Comparison of ENCODE assay signal across 8 cellular contexts in the genomic region with DNA sequence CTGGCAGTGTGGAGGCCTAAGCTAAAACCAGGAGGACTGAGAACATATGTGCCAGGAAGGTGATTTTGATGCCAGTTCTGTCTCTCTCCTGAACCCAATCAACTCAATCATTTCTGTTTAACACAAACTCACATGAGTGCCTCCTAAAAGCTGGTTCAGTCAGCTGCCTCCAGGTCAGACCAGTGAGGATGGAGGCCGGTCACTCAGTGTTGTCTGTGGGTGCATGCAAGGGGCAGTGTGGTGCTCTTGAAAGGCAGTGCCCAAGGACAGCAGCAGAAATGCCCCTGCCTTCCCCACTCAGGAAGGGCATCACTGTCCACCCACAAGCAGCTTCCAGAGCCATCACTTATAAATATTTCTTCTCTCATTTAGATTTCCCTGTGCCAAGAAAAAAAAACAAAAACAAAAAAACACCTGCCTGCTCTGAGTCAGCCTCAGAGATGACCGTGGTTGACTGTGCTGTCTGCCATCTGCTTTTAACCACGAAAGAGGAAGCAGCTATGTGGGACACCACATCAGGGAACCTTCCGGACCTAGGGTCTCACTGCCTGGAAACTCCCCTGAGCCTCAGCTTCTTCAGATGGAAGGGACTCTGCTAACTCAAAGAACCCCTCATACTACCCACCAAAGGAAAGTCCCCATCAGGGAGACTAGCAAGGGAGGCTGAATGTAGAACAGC. TPM values are rescaled to one million over a fixed set of nuclear protein-coding genes. Genes with fewer than 3 reads are reported as not detected.
DNase-seq lines count a peak whose midpoint lies in the region; ATAC-seq, FAIRE-seq and TF ChIP-seq lines count a peak whose summit lies in the region.

No MANE protein-coding gene starts in this region.

- peak; percentile 99 for FAIRE-seq in GM18507 (lab: Jason Lieb, UNC)

- H3K4me1 ChIP-seq in esophagus squamous epithelium: peaks cover 0 to 69% (median 43%) of the 10 kb centered on the region in 3 donors
- no peaks in the 10 kb centered on the region for H3K4me1 ChIP-seq in BE2C

- H3K36me3 ChIP-seq in esophagus squamous epithelium (no peaks in the 10 kb centered on the region), BE2C (no peaks in the 10 kb centered on the region)

- TF ChIP-seq POLR2A in esophagus squamous epithelium (IDR thresholded peaks at IDR 0.05) (no peak), lower leg skin (IDR thresholded peaks at IDR 0.05) (no peak)

- peak; percentile 64 for DNase-seq in GM18507 (ENCODE audit: extremely low spot score, insufficient read length, low read depth)
- DNase-seq in NCI-H2107 treated with DMSO at 0.1 percent for 48 hours (lab: John Stamatoyannopoulos, UW; ENCODE audit: unreplicated experiment): peak; percentile 64
- DNase-seq in activated CD8-positive, alpha-beta memory T cell treated with anti-CD3 and anti-CD28 coated beads for 24 hours: peak; percentile 83
- no peak for DNase-seq in esophagus squamous epithelium (lab: John Stamatoyannopoulos, UW)
- peak; percentile 62 to 64 for DNase-seq in stimulated activated CD4-positive, alpha-beta T cell treated with anti-CD3 and anti-CD28 coated beads, Interleukin-15, amount 100 ng/mL, for 48 hours (ENCODE audit: low read depth in 2 of 2)
- no peak for DNase-seq in lower leg skin (ENCODE audit: low spot score in 2 of 2)
- DNase-seq in BE2C: no peak

- WGBS in esophagus squamous epithelium, 2 donors: 52 to 54% methylated on average over 3 to 4 of the region's 4 CpGs
- WGBS in lower leg skin, 2 donors: 53 to 65% methylated on average over 4 of the region's 4 CpGs

- peak overlapping the region in 3 of 4 donors; percentile 33 to 81 (median 63) for H3K27ac ChIP-seq in esophagus squamous epithelium

- intact Hi-C loops in esophagus squamous epithelium (cut with DNase I) (no loop called here), lower leg skin (cut with DNase I; ENCODE audit: low total_unique reads) (no loop called here)

- peak; percentile 56 for ATAC-seq in HG02678 (IDR thresholded peaks at IDR 0.05; ENCODE audit: unreplicated experiment)

- TF ChIP-seq CTCF in esophagus squamous epithelium (IDR thresholded peaks at IDR 0.05) (no peak), lower leg skin (IDR thresholded peaks at IDR 0.05) (no peak), BE2C (IDR thresholded peaks at IDR 0.05; ENCODE audit: low read depth, low read length) (no peak)

- H3K4me3 ChIP-seq in esophagus squamous epithelium: no peak overlapping the region
- no peak overlapping the region for H3K4me3 ChIP-seq in lower leg skin (ENCODE audit: low read depth, poor library complexity, severe bottlenecking)
- no peak overlapping the region for H3K4me3 ChIP-seq in BE2C (ENCODE audit: low read depth, low read length)

- H3K9me3 ChIP-seq in esophagus squamous epithelium: no peaks in the 10 kb centered on the region
- no peaks in the 10 kb centered on the region for H3K9me3 ChIP-seq in BE2C

- H3K27me3 ChIP-seq in esophagus squamous epithelium: no peaks in the 10 kb centered on the region
- H3K27me3 ChIP-seq in BE2C: no peaks in the 10 kb centered on the region

RNA-seq across cellular contexts. Expression of a gene that starts 39.1 kb away (rescaled TPM):
- 10 to 100 TPM; 13.9 to 26.5 (median 19.2) TPM for total RNA-seq in esophagus squamous epithelium
- total RNA-seq in lower leg skin: 10 to 100 TPM; 15.1 to 29.8 (median 22.9) TPM
- polyA plus RNA-seq in BE2C (2012; ENCODE audit: insufficient read depth, insufficient read length, low read depth): 38.5 TPM

Comparison
In these comparisons a context has a peak if more than half of its experiments do, and no peak if none do; other contexts are left out.
1. DNase-seq: peak in GM18507 (single experiment), NCI-H2107 treated with DMSO at 0.1 percent for 48 hours (single experiment), activated CD8-positive, alpha-beta memory T cell treated with anti-CD3 and anti-CD28 coated beads for 24 hours (single experiment) and stimulated activated CD4-positive, alpha-beta T cell treated with anti-CD3 and anti-CD28 coated beads, Interleukin-15, amount 100 ng/mL, for 48 hours (2 of 2); none in esophagus squamous epithelium (single experiment), lower leg skin (0 of 2) and BE2C (single experiment).